In genomic region chr1:44721521-44722361, GRCh38 we compare ENCODE assay signal across 8 cellular contexts. TPM values are rescaled to one million over a fixed set of nuclear protein-coding genes. Genes with fewer than 3 reads are reported as not detected.
DNase-seq lines count a peak whose midpoint lies in the region; ATAC-seq and TF ChIP-seq lines count a peak whose summit lies in the region.

No MANE protein-coding gene starts in this region.

- H3K4me1 Mint-ChIP-seq in activated T-cell treated with anti-CD3 and anti-CD28 coated beads, Interleukin-2, amount 50 U/mL, for 4 hours (ENCODE audit: low read depth), result peaks cover 74% of the 10 kb centered on the region

- H3K9me3 ChIP-seq in psoas muscle, result no peaks in the 10 kb centered on the region

- ATAC-seq in GM21423 (IDR thresholded peaks at IDR 0.05; ENCODE audit: unreplicated experiment) (peak; percentile 67), psoas muscle (peak; percentile 59 to 77 (median 69))
- ATAC-seq in activated T-cell treated with anti-CD3 and anti-CD28 coated beads, Interleukin-2, amount 50 U/mL, for 4 hours, result peak; percentile 78 to 85

- H3K27me3 ChIP-seq in psoas muscle (ENCODE audit: insufficient read depth in 3 of 3, low read length in 2 of 3), result no peaks in the 10 kb centered on the region

- no peaks in the 10 kb centered on the region for H3K27me3 Mint-ChIP-seq in activated T-cell treated with anti-CD3 and anti-CD28 coated beads, Interleukin-2, amount 50 U/mL, for 4 hours (ENCODE audit: low read depth)

- H3K4me1 ChIP-seq in psoas muscle, result no peaks in the 10 kb centered on the region

- 28 to 37% (median 37%) methylated on average over 14 of the region's 14 CpGs for WGBS in psoas muscle, 3 donors

- H3K36me3 ChIP-seq in psoas muscle (ENCODE audit: insufficient read depth in 1 of 2, low read depth in 1 of 2), result no peaks in the 10 kb centered on the region

- H3K4me3 Mint-ChIP-seq in activated T-cell treated with anti-CD3 and anti-CD28 coated beads, Interleukin-2, amount 50 U/mL, for 4 hours, result peak overlapping the region; percentile 42

- DNase-seq in DMS79 (lab: John Stamatoyannopoulos, UW), result peak; percentile 99
- peak; percentile 83 for DNase-seq in HS-5 (ENCODE audit: low read depth)
- peak; percentile 98 for DNase-seq in OCI-M1 (lab: John Stamatoyannopoulos, UW)
- peak; percentile 57 for DNase-seq in activated T-cell treated with anti-CD3 and anti-CD28 coated beads, Interleukin-2, amount 50 U/mL, for 4 hours
- peak; percentile 85 for DNase-seq in foreskin melanocyte
- no peak for DNase-seq in psoas muscle
- DNase-seq in NCI-H1105 (lab: John Stamatoyannopoulos, UW), result no peak

- intact Hi-C loops in psoas muscle (cut with DNase I), result no loop called here

- no peaks in the 10 kb centered on the region for H3K9me3 Mint-ChIP-seq in activated T-cell treated with anti-CD3 and anti-CD28 coated beads, Interleukin-2, amount 50 U/mL, for 4 hours

- H3K27ac ChIP-seq in psoas muscle, result no peak overlapping the region

- H3K36me3 Mint-ChIP-seq in activated T-cell treated with anti-CD3 and anti-CD28 coated beads, Interleukin-2, amount 50 U/mL, for 4 hours (ENCODE audit: insufficient read depth), result peaks cover 2% of the 10 kb centered on the region

- H3K4me3 ChIP-seq in psoas muscle, result no peak overlapping the region

- TF ChIP-seq CTCF in psoas muscle (IDR thresholded peaks at IDR 0.05), result no peak

RNA-seq across cellular contexts. Expression of gene RNU5D-1, which starts 9.2 kb away (rescaled TPM):
- not detected for total RNA-seq in activated T-cell treated with anti-CD3 and anti-CD28 coated beads, Interleukin-2, amount 50 U/mL, for 4 hours
- total RNA-seq in psoas muscle, result not detected
- polyA plus RNA-seq in psoas muscle, result not detected

RNA-seq across cellular contexts. Expression of gene KIF2C, which starts 17.9 kb away (rescaled TPM):
- 1 to 10 TPM; 5.0 to 8.1 (median 8.1) TPM for total RNA-seq in activated T-cell treated with anti-CD3 and anti-CD28 coated beads, Interleukin-2, amount 50 U/mL, for 4 hours
- total RNA-seq in psoas muscle, result under 1 TPM; 0.26 to 0.97 (median 0.59) TPM
- 1 to 10 TPM in 1 of 3 donors, under 1 TPM in 2; 0.23 to 1.2 (median 0.27) TPM for polyA plus RNA-seq in psoas muscle

RNA-seq across cellular contexts. Expression of gene ARMH1, which starts 47.2 kb away (rescaled TPM):
- 10 to 100 TPM; 29.4 to 57.2 (median 49.5) TPM for total RNA-seq in activated T-cell treated with anti-CD3 and anti-CD28 coated beads, Interleukin-2, amount 50 U/mL, for 4 hours
- under 1 TPM in 3 of 4 donors, not detected in 1; 0.59 to 0.82 (median 0.64) TPM for total RNA-seq in psoas muscle
- polyA plus RNA-seq in psoas muscle, result under 1 TPM; 0.08 to 0.74 (median 0.26) TPM

RNA-seq across cellular contexts. Expression of gene TMEM53, which starts 47.5 kb away (rescaled TPM):
- total RNA-seq in activated T-cell treated with anti-CD3 and anti-CD28 coated beads, Interleukin-2, amount 50 U/mL, for 4 hours, result 1 to 10 TPM; 1.8 to 3.6 (median 2.2) TPM
- 1 to 10 TPM; 3.9 to 7.7 (median 6.3) TPM for total RNA-seq in psoas muscle
- polyA plus RNA-seq in psoas muscle, result 1 to 10 TPM; 2.4 to 6.2 (median 4.2) TPM

RNA-seq across cellular contexts. Expression of gene RPS8, which starts 53.6 kb away (rescaled TPM):
- 1,000 to 10,000 TPM; 2,825 to 3,013 (median 2,945) TPM for total RNA-seq in activated T-cell treated with anti-CD3 and anti-CD28 coated beads, Interleukin-2, amount 50 U/mL, for 4 hours
- total RNA-seq in psoas muscle, result 1,000 to 10,000 TPM in 2 of 4 donors, 100 to 1,000 TPM in 2; 935 to 1,269 (median 1,066) TPM
- polyA plus RNA-seq in psoas muscle, result 1,000 to 10,000 TPM; 1,193 to 2,158 (median 1,436) TPM

Comparison
In these comparisons a context has a peak if more than half of its experiments do, and no peak if none do; other contexts are left out.
1. DNase-seq: peak in DMS79 (single experiment), HS-5 (single experiment), OCI-M1 (single experiment), activated T-cell treated with anti-CD3 and anti-CD28 coated beads, Interleukin-2, amount 50 U/mL, for 4 hours (single experiment) and foreskin melanocyte (single experiment); none in psoas muscle (0 of 2) and NCI-H1105 (single experiment).
2. RNA of gene ARMH1, which starts 47.2 kb away (total RNA-seq): 29.4 to 57.2 TPM in activated T-cell treated with anti-CD3 and anti-CD28 coated beads, Interleukin-2, amount 50 U/mL, for 4 hours; 0.59 to 0.82 TPM in psoas muscle; every median in the first group is over 10 times any median in the second.
3. Peak in every context shown above with its lines, with median percentiles within 50 percentile points of each other: ATAC-seq.